ENCODE assay signal across 21 cellular contexts in the genomic region with DNA sequence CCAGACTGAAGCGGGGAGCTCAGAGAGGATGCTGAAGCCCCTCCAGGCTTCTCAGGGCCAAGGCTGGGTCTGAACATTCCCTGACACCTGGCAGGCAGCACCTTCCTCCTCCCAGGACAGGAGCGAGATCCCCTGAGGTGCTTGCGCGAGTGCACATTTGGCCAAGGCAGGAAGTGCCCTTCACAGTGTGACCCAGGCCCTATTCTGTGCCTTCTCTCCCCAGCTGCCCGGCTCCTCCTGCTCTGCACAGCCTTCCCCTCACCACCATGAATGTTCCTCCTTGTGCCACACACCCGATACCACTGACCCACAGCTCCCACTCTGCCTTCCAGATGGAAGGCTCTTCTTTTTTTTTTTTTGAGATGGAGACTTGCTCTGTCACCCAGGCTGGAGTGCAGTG. TPM values are rescaled to one million over a fixed set of nuclear protein-coding genes. Genes with fewer than 3 reads are reported as not detected.
"Had no signal": no experiment of that assay in that cellular context is flagged by ENCODE, and none has a peak within 500 bp of the region (broad histone marks: within the 10 kb centered on the region; RNA-seq: fewer than 3 reads in every experiment).

No MANE protein-coding gene starts in this region.

- ATAC-seq: activated T-cell treated with anti-CD3 and anti-CD28 coated beads, Interleukin-2, amount 50 U/mL, for 4 hours; T-helper 17 cell had no signal

- H3K9me3 ChIP-seq: SJCRH30 had no signal

- DNase-seq: activated B cell treated with CpG ODN at 0.5 μM for 24 hours; activated CD4-positive, alpha-beta memory T cell treated with anti-CD3 and anti-CD28 coated beads for 36 hours; activated CD4-positive, alpha-beta T cell treated with anti-CD3 and anti-CD28 coated beads, Interleukin-2, amount 10 ng/mL, durations not matched to agents 7 days and 5 days; activated CD8-positive, alpha-beta memory T cell treated with anti-CD3 and anti-CD28 coated beads for 24 hours; activated effector memory CD4-positive, alpha-beta T cell treated with anti-CD3 and anti-CD28 coated beads, Interleukin-2, amount 50 U/mL, for 16 hours; activated naive CD4-positive, alpha-beta T cell treated with Interleukin-2 at 50 U/mL for 16 hours; activated naive CD8-positive, alpha-beta T cell treated with anti-CD3 and anti-CD28 coated beads for 36 hours; activated T-cell treated with anti-CD3 and anti-CD28 coated beads, Interleukin-2, amount 50 U/mL, for 4 hours; caudate nucleus; Kasumi-1; KBM-7; NCI-H1048; NCI-H146; NCI-H187 treated with DMSO at 0.1 percent for 48 hours; NCI-H2081 treated with DMSO at 0.1 percent for 48 hours; NCI-H446; NCI-H524; SJCRH30; T-helper 17 cell; T-helper 9 cell had no signal

- H3K36me3 ChIP-seq: SJCRH30 had no signal

- H3K4me3 ChIP-seq: SJCRH30 had no signal

- H3K4me1 ChIP-seq: SJCRH30 had no signal

- H3K27me3 ChIP-seq: SJCRH30 had no signal

- H3K27ac ChIP-seq: SJCRH30 had no signal

RNA-seq across cellular contexts. Expression of a gene that starts 17.1 kb away (rescaled TPM):
- total RNA-seq: activated B cell treated with CpG ODN at 0.5 μM for 24 hours; activated CD4-positive, alpha-beta memory T cell treated with anti-CD3 and anti-CD28 coated beads for 36 hours; activated CD4-positive, alpha-beta T cell treated with anti-CD3 and anti-CD28 coated beads, Interleukin-2, amount 10 ng/mL, durations not matched to agents 7 days and 5 days; activated naive CD8-positive, alpha-beta T cell treated with anti-CD3 and anti-CD28 coated beads for 36 hours; activated T-cell treated with anti-CD3 and anti-CD28 coated beads, Interleukin-2, amount 50 U/mL, for 4 hours; cerebellum; SJCRH30; T-helper 17 cell had no signal
